19 cellular contexts compared by ENCODE assay signal in the genomic region with DNA sequence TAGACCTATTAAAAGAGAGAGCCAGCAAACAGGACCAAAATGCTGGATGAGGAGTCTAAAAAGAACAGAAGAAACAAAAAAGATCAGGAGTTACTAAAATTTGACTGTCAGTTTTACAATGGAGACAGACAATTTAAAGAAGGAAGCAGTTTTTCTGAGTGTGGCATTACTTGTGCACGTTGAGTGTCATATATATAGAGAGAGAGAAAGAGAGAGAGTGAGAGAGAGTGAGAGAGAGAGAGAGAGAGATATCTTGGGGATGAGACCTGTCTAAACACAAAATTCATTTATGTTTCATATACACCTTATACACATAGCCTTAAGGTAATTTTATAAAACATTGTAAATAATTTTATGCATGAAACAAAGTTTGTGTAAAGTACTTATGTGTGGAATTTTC. TPM values are rescaled to one million over a fixed set of nuclear protein-coding genes. Genes with fewer than 3 reads are reported as not detected.
DNase-seq lines count a peak whose midpoint lies in the region; ATAC-seq, FAIRE-seq and TF ChIP-seq lines count a peak whose summit lies in the region.
"Had no signal": no experiment of that assay in that cellular context is flagged by ENCODE, and none has a peak within 500 bp of the region (broad histone marks: within the 10 kb centered on the region; RNA-seq: fewer than 3 reads in every experiment).

No MANE protein-coding gene starts in this region.

- peak overlapping the region; percentile 8 to 98 (median 72) for H3K27ac Mint-ChIP-seq in naive B cell
- H3K27ac Mint-ChIP-seq: CD4-positive, alpha-beta T cell; HFFc6 had no signal

- H3K4me3 ChIP-seq in BLaER1 (no peak overlapping the region), HL-60 (replicated peaks; ENCODE audit: insufficient read depth, low read length) (no peak overlapping the region)
- H3K4me3 ChIP-seq: A549, MG63 had no signal

- H3K36me3 Mint-ChIP-seq in naive B cell = peaks cover 7 to 18% of the 10 kb centered on the region in 2 donors

- TF ChIP-seq CTCF in HL-60 (IDR thresholded peaks at IDR 0.05; ENCODE audit: insufficient read depth, low read length) = no peak
- TF ChIP-seq CTCF in VCaP (conservative IDR thresholded peaks at IDR 0.05) = no peak
- TF ChIP-seq CTCF in GM20000 (IDR thresholded peaks at IDR 0.05; ENCODE audit: extremely low read depth, missing control alignments) = no peak

- DNase-seq in HL-60 (ENCODE audit: low read depth in 1 of 2, low spot score in 1 of 2) = no peak
- no peak for DNase-seq in naive B cell
- DNase-seq in activated T-cell treated with anti-CD3 and anti-CD28 coated beads, Interleukin-2, amount 50 U/mL, for 1 hour = no peak
- no peak for DNase-seq in H54 (ENCODE audit: insufficient read length, low spot score)
- no peak for DNase-seq in GM20000 (ENCODE audit: low spot score)
- no peak for DNase-seq in AG20443 (ENCODE audit: low spot score)
- DNase-seq: CD4-positive, alpha-beta T cell; DMS53; HFFc6; MG63; NCI-H1105 treated with DMSO at 0.1 percent for 48 hours; NCI-H1694 treated with DMSO at 0.1 percent for 48 hours; NCI-H69; NK-92 treated with Interleukin-12 subunit alpha and Interleukin-12 subunit beta, amount 100 ng/mL, for 24 hours had no signal

- no peak for FAIRE-seq in H54 (lab: Jason Lieb, UNC)
- FAIRE-seq: A549 had no signal

- H4K20me1 ChIP-seq in BLaER1 = no peaks in the 10 kb centered on the region

- peak overlapping the region; percentile 97; the same call in 1 of the 2 replicates for H3K4me2 ChIP-seq in BLaER1
- H3K4me2 ChIP-seq: A549, KMS-11 had no signal

- peak overlapping the region in 2 of 8 donors; percentile 34 to 42 for H3K4me3 Mint-ChIP-seq in naive B cell
- H3K4me3 Mint-ChIP-seq: CD4-positive, alpha-beta T cell; HFFc6 had no signal

- H3K4me1 Mint-ChIP-seq in naive B cell = peaks cover 31 to 41% (median 39%) of the 10 kb centered on the region in 3 donors

- H3K4me1 ChIP-seq in BLaER1 = peaks cover 36% of the 10 kb centered on the region

- H3K27me3 ChIP-seq in BLaER1 (peaks cover 12% of the 10 kb centered on the region), HL-60 (ENCODE audit: insufficient read depth, poor library complexity, severe bottlenecking) (no peaks in the 10 kb centered on the region)
- H3K27me3 ChIP-seq: MG63 had no signal

- H3K36me3 ChIP-seq in BLaER1 = no peaks in the 10 kb centered on the region
- H3K36me3 ChIP-seq: MG63 had no signal

- H3K9ac ChIP-seq in BLaER1 = no peak overlapping the region
- H3K9ac ChIP-seq: KMS-11 had no signal

- H3K9me3 Mint-ChIP-seq in naive B cell = peaks cover 0 to 6% (median 0%) of the 10 kb centered on the region in 7 donors
- H3K9me3 Mint-ChIP-seq: CD4-positive, alpha-beta T cell; HFFc6 had no signal

- H3K9me3 ChIP-seq in BLaER1 = peaks cover 3% of the 10 kb centered on the region; the same call in 1 of the 2 replicates
- H3K9me3 ChIP-seq: A549, MG63 had no signal

- ATAC-seq in naive B cell (ENCODE audit: low read depth in 2 of 2) = no peak
- ATAC-seq: A549 had no signal

- TF ChIP-seq POLR2A in H54 (IDR thresholded peaks at IDR 0.05; ENCODE audit: low read depth, low read length) = no peak

- H3K27me3 Mint-ChIP-seq in naive B cell = no peaks in the 10 kb centered on the region

- H3K27ac ChIP-seq in BLaER1 = no peak overlapping the region
- H3K27ac ChIP-seq in HL-60 (replicated peaks) = peak overlapping the region; percentile 90
- H3K27ac ChIP-seq in VCaP = peak overlapping the region; percentile 99; the same call in 1 of the 2 replicates
- H3K27ac ChIP-seq: A549, KMS-11, RWPE1 had no signal

RNA-seq across cellular contexts. Expression of a gene that starts 2.1 kb away (rescaled TPM):
- polyA plus RNA-seq in naive B cell (ENCODE audit: low read depth in 6 of 6) = 1 to 10 TPM; 2.7 to 7.0 (median 5.2) TPM
